13 cellular contexts compared by ENCODE assay signal in genomic region chr16:57643166-57643813, GRCh38. TPM values are rescaled to one million over a fixed set of nuclear protein-coding genes. Genes with fewer than 3 reads are reported as not detected.
DNase-seq lines count a peak whose midpoint lies in the region; ATAC-seq lines count a peak whose summit lies in the region.
"Had no signal": no experiment of that assay in that cellular context is flagged by ENCODE, and none has a peak within 500 bp of the region (broad histone marks: within the 10 kb centered on the region; RNA-seq: fewer than 3 reads in every experiment).

No MANE protein-coding gene starts in this region.

- no peak overlapping the region for H2BK15ac ChIP-seq in neuronal stem cell (ENCODE audit: low read length)

- no peaks in the 10 kb centered on the region for H4K20me1 ChIP-seq in BLaER1

- H3K9ac ChIP-seq in BLaER1 (peak overlapping the region; percentile 78), neuronal stem cell (ENCODE audit: low read depth, low read length, poor library complexity) (peak overlapping the region; percentile 15)

- no peaks in the 10 kb centered on the region for H3K9me3 ChIP-seq in BLaER1
- peaks cover 0 to 8% of the 10 kb centered on the region in 2 donors for H3K9me3 ChIP-seq in neuronal stem cell (replicated peaks in 1 of 2; ENCODE audit: control insufficient read depth in 2 of 2, insufficient read depth in 1 of 2, low read depth in 1 of 2, low read length in 2 of 2)

- peaks cover 97% of the 10 kb centered on the region for H3K4me1 ChIP-seq in BLaER1
- peaks cover 22 to 39% of the 10 kb centered on the region in 2 donors for H3K4me1 ChIP-seq in neuronal stem cell (ENCODE audit: control insufficient read depth in 2 of 2, insufficient read depth in 1 of 2, low read depth in 1 of 2, low read length in 2 of 2)

- H3K36me3 ChIP-seq in BLaER1 (no peaks in the 10 kb centered on the region), neuronal stem cell (replicated peaks in 1 of 2; ENCODE audit: control insufficient read depth in 2 of 2, insufficient read depth in 2 of 2, low read length in 2 of 2) (peaks cover 8 to 13% of the 10 kb centered on the region in 2 donors)

- no peak overlapping the region for H2AFZ ChIP-seq in neuronal stem cell (ENCODE audit: low read length)

- H3K4me2 ChIP-seq in BLaER1 (peak overlapping the region; percentile 88), neuronal stem cell (ENCODE audit: insufficient read depth, low read length, poor library complexity, severe bottlenecking) (no peak overlapping the region)

- H3K14ac ChIP-seq in neuronal stem cell (ENCODE audit: low read length), result no peak overlapping the region

- H3K27me3 ChIP-seq in BLaER1, result no peaks in the 10 kb centered on the region
- H3K27me3 ChIP-seq in neuronal stem cell (ENCODE audit: control insufficient read depth in 3 of 3, insufficient read depth in 3 of 3, low read depth in 1 of 3, low read length in 3 of 3), result peaks cover 0 to 5% (median 0%) of the 10 kb centered on the region in 3 experiments

- peak overlapping the region; percentile 6; the same call in 1 of the 2 replicates for H3K4me3 ChIP-seq in BLaER1
- H3K4me3 ChIP-seq in neuronal stem cell (ENCODE audit: low read length in 2 of 2), result no peak overlapping the region

- ATAC-seq in GM21515 (IDR thresholded peaks at IDR 0.05; ENCODE audit: unreplicated experiment), result no peak
- ATAC-seq: naive thymus-derived CD4-positive, alpha-beta T cell had no signal

- no peak overlapping the region for H2BK12ac ChIP-seq in neuronal stem cell (ENCODE audit: low read length)

- H2BK120ac ChIP-seq in neuronal stem cell (ENCODE audit: low read depth, low read length), result no peak overlapping the region

- H2BK5ac ChIP-seq in neuronal stem cell (ENCODE audit: low read length), result no peak overlapping the region

- no CpG with 5 or more reads among the region's 7 CpGs for WGBS in neuronal stem cell (ENCODE audit: extremely low coverage in 2 of 2, insufficient read length in 2 of 2, insufficient replicate concordance in 1 of 2), 2 donors

- peak overlapping the region; percentile 97 for H3K27ac ChIP-seq in BLaER1
- H3K27ac ChIP-seq in neuronal stem cell (replicated peaks; ENCODE audit: low read length), result no peak overlapping the region

- H3K18ac ChIP-seq in neuronal stem cell (ENCODE audit: low read length), result peak overlapping the region; percentile 27

- H3K79me1 ChIP-seq in neuronal stem cell (ENCODE audit: low read depth, low read length), result peaks cover 20% of the 10 kb centered on the region

- peak overlapping the region; percentile 19 for H4K8ac ChIP-seq in neuronal stem cell (ENCODE audit: low read depth, low read length)

- H4K91ac ChIP-seq in neuronal stem cell (ENCODE audit: low read depth, low read length, poor library complexity), result no peak overlapping the region

- peak overlapping the region; percentile 20 for H2AK5ac ChIP-seq in neuronal stem cell (ENCODE audit: low read depth, low read length)

- H3K4ac ChIP-seq in neuronal stem cell (ENCODE audit: low read length), result no peak overlapping the region

- DNase-seq in RPMI7951 (ENCODE audit: low read depth) (peak; percentile 59), fibroblast of gingiva (ENCODE audit: low read depth) (peak; percentile 62), neuronal stem cell (ENCODE audit: low spot score) (no peak), NCI-H146 (lab: John Stamatoyannopoulos, UW) (no peak), NK-92 (lab: John Stamatoyannopoulos, UW; ENCODE audit: unreplicated experiment) (no peak)
- no peak for DNase-seq in activated CD4-positive, alpha-beta T cell treated with anti-CD3 and anti-CD28 coated beads, Interleukin-2, amount 50 U/mL, for 1 hour
- DNase-seq: DMS153; KG1; naive thymus-derived CD4-positive, alpha-beta T cell; NCI-H526 had no signal

- no peak overlapping the region for H3K23ac ChIP-seq in neuronal stem cell (ENCODE audit: low read depth, low read length, poor library complexity)

RNA-seq across cellular contexts. Expression of gene ADGRG1, which starts 14.9 kb away (rescaled TPM):
- total RNA-seq in RPMI7951 (2014; rRNA removed; shearing (Covaris generic)), result 3.7 and 9.8 TPM in 2 replicates
- polyA plus RNA-seq in neuronal stem cell (2013, experiment 1 of 2), result 127 TPM
- polyA plus RNA-seq in neuronal stem cell (2013, experiment 2 of 2), result 124 TPM

RNA-seq across cellular contexts. Expression of gene ADGRG3, which starts 24.8 kb away (rescaled TPM):
- not detected in 2 replicates for total RNA-seq in RPMI7951 (2014; rRNA removed; shearing (Covaris generic))
- polyA plus RNA-seq in neuronal stem cell (2013, experiment 1 of 2), result 0.25 TPM
- 0.33 TPM for polyA plus RNA-seq in neuronal stem cell (2013, experiment 2 of 2)
- total RNA-seq: activated T-helper 2 cell treated with anti-CD3 and anti-CD28 coated beads, Interferon-gamma antibody, Interleukin-2, Interleukin-4, amounts not matched to agents 10 μg/mL and 5 μg/mL and 100 μg/mL, durations not matched to agents 14 hours and 24 hours and 36 hours had no signal
- polyA plus RNA-seq: naive thymus-derived CD4-positive, alpha-beta T cell had no signal

RNA-seq across cellular contexts. Expression of gene DRC7, which starts 51.3 kb away (rescaled TPM):
- total RNA-seq in RPMI7951 (2014; rRNA removed; shearing (Covaris generic)), result not detected in 2 replicates
- polyA plus RNA-seq in neuronal stem cell (2013, experiment 1 of 2), result 0.28 TPM
- polyA plus RNA-seq in neuronal stem cell (2013, experiment 2 of 2), result 0.21 TPM
- total RNA-seq: activated T-helper 2 cell treated with anti-CD3 and anti-CD28 coated beads, Interferon-gamma antibody, Interleukin-2, Interleukin-4, amounts not matched to agents 10 μg/mL and 5 μg/mL and 100 μg/mL, durations not matched to agents 14 hours and 24 hours and 36 hours; naive thymus-derived CD4-positive, alpha-beta T cell had no signal
- polyA plus RNA-seq: naive thymus-derived CD4-positive, alpha-beta T cell had no signal

Comparison
In these comparisons a context has a peak if more than half of its experiments do, and no peak if none do; other contexts are left out.
1. DNase-seq: peak in RPMI7951 (single experiment) and fibroblast of gingiva (single experiment); none in neuronal stem cell (single experiment), activated CD4-positive, alpha-beta T cell treated with anti-CD3 and anti-CD28 coated beads, Interleukin-2, amount 50 U/mL, for 1 hour (single experiment), NCI-H146 (single experiment) and NK-92 (single experiment).